29 cellular contexts compared by ENCODE assay signal in genomic region chr5:21007781-21008180, GRCh38.
"Had no signal": no experiment of that assay in that cellular context is flagged by ENCODE, and none has a peak within 500 bp of the region (broad histone marks: within the 10 kb centered on the region; RNA-seq: fewer than 3 reads in every experiment).

No MANE protein-coding gene starts in this region.

- H3K36me3 ChIP-seq: ascending aorta, esophagus squamous epithelium, gastroesophageal sphincter, heart right ventricle, WERI-Rb-1 had no signal

- DNase-seq: activated B cell treated with CpG ODN at 0.5 μM for 24 hours; activated CD4-positive, alpha-beta T cell treated with anti-CD3 and anti-CD28 coated beads for 48 hours; activated CD4-positive, alpha-beta T cell treated with anti-CD3 and anti-CD28 coated beads, Interleukin-2, amount 50 U/mL, for 1 hour; activated CD4-positive, alpha-beta T cell treated with anti-CD3 and anti-CD28 coated beads, Interleukin-2, amount 50 U/mL, for 48 hours; activated CD8-positive, alpha-beta memory T cell treated with anti-CD3 and anti-CD28 coated beads for 24 hours; activated CD8-positive, alpha-beta memory T cell treated with anti-CD3 and anti-CD28 coated beads, Interleukin-2, amount 50 U/mL, for 4 hours; activated CD8-positive, alpha-beta T cell treated with anti-CD3 and anti-CD28 coated beads for 36 hours; activated effector memory CD4-positive, alpha-beta T cell treated with anti-CD3 and anti-CD28 coated beads, Interleukin-2, amount 50 U/mL, for 16 hours; activated naive CD4-positive, alpha-beta T cell treated with anti-CD3 and anti-CD28 coated beads for 36 hours; activated naive CD8-positive, alpha-beta T cell treated with anti-CD3 and anti-CD28 coated beads for 36 hours; activated naive CD8-positive, alpha-beta T cell treated with anti-CD3 and anti-CD28 coated beads, Interleukin-2, amount 50 U/mL, for 24 hours; activated T-cell treated with anti-CD3 and anti-CD28 coated beads, Interleukin-2, amount 50 U/mL, for 1 hour; activated T-cell treated with anti-CD3 and anti-CD28 coated beads, Interleukin-2, amount 50 U/mL, for 48 hours; effector CD4-positive, alpha-beta T cell; effector memory CD8-positive, alpha-beta T cell; esophagus squamous epithelium; foreskin melanocyte; heart right ventricle; T-helper 17 cell; T1000; WERI-Rb-1 had no signal

- H3K4me2 ChIP-seq: hepatocyte had no signal

- H3K27ac ChIP-seq: ascending aorta, coronary artery, epithelial cell of prostate, esophagus squamous epithelium, gastroesophageal sphincter, heart right ventricle, hepatocyte, WERI-Rb-1 had no signal

- H3K4me1 ChIP-seq: ascending aorta, esophagus squamous epithelium, gastroesophageal sphincter, heart right ventricle had no signal

- H3K27me3 ChIP-seq: ascending aorta, esophagus squamous epithelium, gastroesophageal sphincter, heart right ventricle, hepatocyte had no signal

- H3K4me3 ChIP-seq: ascending aorta, coronary artery, esophagus squamous epithelium, gastroesophageal sphincter, heart right ventricle, hepatocyte had no signal

- H3K79me2 ChIP-seq: hepatocyte had no signal

- H3K9me3 ChIP-seq: ascending aorta, esophagus squamous epithelium, gastroesophageal sphincter had no signal

- FAIRE-seq: bronchial epithelial cell, endometrium, endothelial cell of umbilical vein had no signal
